In genomic region chr16:50065241-50065623, GRCh38 we compare ENCODE assay signal across 8 cellular contexts. TPM values are rescaled to one million over a fixed set of nuclear protein-coding genes. Genes with fewer than 3 reads are reported as not detected.
A peak's percentile ranks its signal among the peaks of the same experiment; 100 is the strongest.
DNase-seq lines count a peak whose midpoint lies in the region; ATAC-seq and TF ChIP-seq lines count a peak whose summit lies in the region.

No MANE protein-coding gene starts in this region.

- H3K4me3 ChIP-seq in GM12865 (ENCODE audit: low read depth, low read length) (peak overlapping the region; percentile 48), RWPE2 (ENCODE audit: severe bottlenecking) (peak overlapping the region; percentile 90), esophagus squamous epithelium (peak overlapping the region; percentile 64 to 95 (median 90)), gastrocnemius medialis (peak overlapping the region; percentile 85 to 99 (median 85))

- H3K4me1 ChIP-seq in RWPE2 (ENCODE audit: insufficient read depth, poor library complexity, severe bottlenecking) (no peaks in the 10 kb centered on the region), esophagus squamous epithelium (peaks cover 13 to 29% (median 16%) of the 10 kb centered on the region in 3 donors), gastrocnemius medialis (peaks cover 19 to 27% of the 10 kb centered on the region in 2 donors)

- no peaks in the 10 kb centered on the region for H3K9me3 ChIP-seq in RWPE2 (ENCODE audit: severe bottlenecking)
- H3K9me3 ChIP-seq in esophagus squamous epithelium = no peaks in the 10 kb centered on the region
- H3K9me3 ChIP-seq in gastrocnemius medialis = no peaks in the 10 kb centered on the region

- TF ChIP-seq CTCF in GM12865 (IDR thresholded peaks at IDR 0.05; ENCODE audit: insufficient read depth, low read depth, low read length, missing control alignments) (no peak), RWPE2 (IDR thresholded peaks at IDR 0.05; ENCODE audit: poor library complexity, severe bottlenecking) (no peak), esophagus squamous epithelium (IDR thresholded peaks at IDR 0.05) (no peak), gastrocnemius medialis (IDR thresholded peaks at IDR 0.05 in 4 of 5, conservative IDR thresholded peaks at IDR 0.05 in 1 of 5) (no peak)

- intact Hi-C loops in esophagus squamous epithelium (cut with DNase I) (no loop called here), gastrocnemius medialis (cut with DNase I; ENCODE audit: low total_unique reads) (loop anchor here (10.0 kb wide), 1 partner anchor 680 kb away; the partner anchor contains the start of gene CYLD)

- no peak for DNase-seq in GM12865 (ENCODE audit: low read depth)
- DNase-seq in RWPE2 (ENCODE audit: low spot score) = no peak
- no peak for DNase-seq in esophagus squamous epithelium (lab: John Stamatoyannopoulos, UW)
- no peak for DNase-seq in gastrocnemius medialis
- DNase-seq in T1000 (lab: John Stamatoyannopoulos, UW) = no peak
- DNase-seq in NK-92 (lab: John Stamatoyannopoulos, UW; ENCODE audit: unreplicated experiment) = no peak
- DNase-seq in dermis blood vessel endothelial cell = no peak

- no peaks in the 10 kb centered on the region for H3K27me3 ChIP-seq in RWPE2 (ENCODE audit: insufficient read depth, poor library complexity, severe bottlenecking)
- H3K27me3 ChIP-seq in esophagus squamous epithelium = no peaks in the 10 kb centered on the region
- H3K27me3 ChIP-seq in gastrocnemius medialis = no peaks in the 10 kb centered on the region

- ATAC-seq in RWPE2 (ENCODE audit: low read depth) = no peak
- no peak for ATAC-seq in gastrocnemius medialis
- no peak for ATAC-seq in GM18873 (IDR thresholded peaks at IDR 0.05; ENCODE audit: low FRiP score, unreplicated experiment)

- 86 to 88% methylated on average over 8 of the region's 8 CpGs for WGBS in esophagus squamous epithelium, 2 donors

- in situ Hi-C loops in gastrocnemius medialis (cut with MboI; ENCODE audit: low sequenced_read_pairs in 4 of 4) = loop anchor here in 1 of 4 donors (10.0 kb wide), 1 partner anchor 80 kb away; no protein-coding TSS in a partner anchor

- no peak for TF ChIP-seq POLR2A in esophagus squamous epithelium (IDR thresholded peaks at IDR 0.05)
- TF ChIP-seq POLR2A in gastrocnemius medialis (IDR thresholded peaks at IDR 0.05) = no peak

- H3K27ac ChIP-seq in RWPE2 (ENCODE audit: poor library complexity, severe bottlenecking) (no peak overlapping the region), esophagus squamous epithelium (peak overlapping the region in 3 of 4 donors; percentile 93 to 98 (median 97)), gastrocnemius medialis (peak overlapping the region; percentile 91 to 99 (median 94))

- peaks cover 22% of the 10 kb centered on the region for H3K36me3 ChIP-seq in RWPE2 (ENCODE audit: low read depth)
- H3K36me3 ChIP-seq in esophagus squamous epithelium = peaks cover 0 to 14% (median 4%) of the 10 kb centered on the region in 3 donors
- H3K36me3 ChIP-seq in gastrocnemius medialis = peaks cover 0 to 16% of the 10 kb centered on the region in 2 donors

RNA-seq across cellular contexts. Expression of gene HEATR3, which starts 0.5 kb away (rescaled TPM):
- total RNA-seq in esophagus squamous epithelium = 10 to 100 TPM; 13.7 to 31.2 (median 16.4) TPM
- total RNA-seq in gastrocnemius medialis = 10 to 100 TPM; 13.1 to 25.8 (median 14.2) TPM
- total RNA-seq in dermis blood vessel endothelial cell = 30.3 and 30.6 TPM in 2 replicates

RNA-seq across cellular contexts. Expression of gene CNEP1R1, which starts 40.2 kb away (rescaled TPM):
- 10 to 100 TPM; 14.1 to 18.4 (median 14.9) TPM for total RNA-seq in esophagus squamous epithelium
- 10 to 100 TPM; 11.7 to 24.9 (median 16.1) TPM for total RNA-seq in gastrocnemius medialis
- total RNA-seq in dermis blood vessel endothelial cell = 21.3 and 30.5 TPM in 2 replicates
